Comparison of ENCODE assay signal across 15 cellular contexts in genomic region chr19:17063412-17063811, GRCh38.
"Had no signal": no experiment of that assay in that cellular context is flagged by ENCODE, and none has a peak within 500 bp of the region (broad histone marks: within the 10 kb centered on the region; RNA-seq: fewer than 3 reads in every experiment).

No MANE protein-coding gene starts in this region.

- H3K4me1 ChIP-seq: uterus had no signal

- H3K27me3 ChIP-seq: gastroesophageal sphincter, neutrophil, upper lobe of left lung, uterus had no signal

- DNase-seq: effector CD4-positive, alpha-beta T cell; glutamatergic neuron; islet precursor cell; mammary epithelial cell; naive thymus-derived CD4-positive, alpha-beta T cell; posterior cingulate gyrus; stimulated activated CD4-positive, alpha-beta T cell treated with anti-CD3 and anti-CD28 coated beads, Interleukin-12 subunit alpha, Interleukin-12 subunit beta, amount 100 ng/mL, for 4 hours; stimulated activated naive CD4-positive, alpha-beta T cell treated with Interleukin-2 at 50 U/mL for 16 hours; upper lobe of left lung; uterus had no signal

- H3K9me3 ChIP-seq: neutrophil, upper lobe of left lung had no signal

- H3K27ac ChIP-seq: coronary artery, gastroesophageal sphincter, upper lobe of left lung, uterus had no signal

- ATAC-seq: gastroesophageal sphincter; left lobe of liver; naive thymus-derived CD4-positive, alpha-beta T cell; sciatic nerve had no signal

- H3K4me3 ChIP-seq: coronary artery, gastroesophageal sphincter, upper lobe of left lung, uterus had no signal

- H3K4me3 Mint-ChIP-seq: naive thymus-derived CD4-positive, alpha-beta T cell had no signal

- H3K27me3 Mint-ChIP-seq: naive thymus-derived CD4-positive, alpha-beta T cell had no signal

- H3K36me3 ChIP-seq: uterus had no signal
